In the genomic region with DNA sequence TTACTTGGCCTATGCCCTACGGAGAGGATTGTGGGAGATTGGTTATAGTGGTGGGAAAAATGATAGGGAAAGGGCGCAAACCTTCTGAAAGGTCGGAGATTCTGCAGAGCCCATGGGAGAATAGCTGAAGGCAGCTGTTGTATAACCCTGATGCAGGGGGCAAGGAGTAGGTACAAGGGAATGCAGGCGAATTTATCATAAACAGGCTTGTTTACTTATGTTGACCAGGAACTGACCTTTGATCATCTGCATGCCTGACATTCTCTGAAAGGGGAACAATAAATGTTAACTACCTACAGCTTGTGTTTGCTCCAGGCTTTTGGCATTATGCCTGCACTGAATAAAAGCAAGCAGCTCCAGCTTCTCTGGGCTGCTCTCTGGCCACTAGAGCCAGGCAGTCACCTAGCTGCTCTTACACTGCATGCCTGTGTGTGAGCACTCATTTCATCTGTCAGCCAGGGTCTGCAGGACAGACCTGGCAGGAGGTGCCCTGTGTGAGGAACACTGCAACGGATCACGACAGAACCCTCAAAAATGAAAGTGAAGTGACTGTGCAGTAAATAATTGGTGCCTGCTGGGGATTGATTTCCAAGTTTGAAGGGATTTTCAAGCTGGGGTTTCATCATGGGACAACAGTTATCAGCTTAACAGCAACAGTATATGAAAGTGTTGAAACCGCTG, we compare ENCODE assay signal across 12 cellular contexts. TPM values are rescaled to one million over a fixed set of nuclear protein-coding genes. Genes with fewer than 3 reads are reported as not detected.
DNase-seq lines count a peak whose midpoint lies in the region; ATAC-seq and TF ChIP-seq lines count a peak whose summit lies in the region.
"Had no signal": no experiment of that assay in that cellular context is flagged by ENCODE, and none has a peak within 500 bp of the region (broad histone marks: within the 10 kb centered on the region; RNA-seq: fewer than 3 reads in every experiment).

No MANE protein-coding gene starts in this region.

- no peaks in the 10 kb centered on the region for H3K36me3 ChIP-seq in Panc1 (ENCODE audit: control insufficient read depth, insufficient read depth, low read length)
- H3K36me3 ChIP-seq in stomach smooth muscle (ENCODE audit: control insufficient read depth in 2 of 2, insufficient read depth in 2 of 2, low read length in 2 of 2): no peaks in the 10 kb centered on the region

- CTCF ChIA-PET in Panc1 (lab: Charles Lee): interaction anchor here (0.7 to 1.8 kb wide), 3 partner anchors 15 to 195 kb away, joined by 3 to 15 read pairs (median 3); no protein-coding TSS in a partner anchor

- H3K27ac ChIP-seq in Panc1 (ENCODE audit: low read length) (peak overlapping the region; percentile 98), stomach smooth muscle (ENCODE audit: low read length) (no peak overlapping the region)

- intact Hi-C loops in Panc1 (cut with micrococcal nuclease; ENCODE audit: unreplicated experiment): no loop called here

- peak; percentile 81 for ATAC-seq in Panc1
- ATAC-seq in esophagus mucosa: no peak
- no peak for ATAC-seq in GM18861 (IDR thresholded peaks at IDR 0.05; ENCODE audit: unreplicated experiment)
- ATAC-seq: right cardiac atrium had no signal

- H3K9ac ChIP-seq in stomach smooth muscle (ENCODE audit: low read length in 2 of 2): no peak overlapping the region

- in situ Hi-C loops in Panc1 (cut with HindIII; ENCODE audit: low pct_unique_long_range_greater_than_20kb, low sequenced_read_pairs): no loop called here

- H3K27me3 ChIP-seq in Panc1 (ENCODE audit: control insufficient read depth, insufficient read depth, low read length) (no peaks in the 10 kb centered on the region), stomach smooth muscle (ENCODE audit: control insufficient read depth in 1 of 2, insufficient read depth in 2 of 2, low read length in 2 of 2) (no peaks in the 10 kb centered on the region)

- H3K4me3 ChIP-seq in Panc1 (ENCODE audit: low read depth in 2 of 2, low read length in 2 of 2) (peak overlapping the region in 1 of 2 experiments; percentile 28; a peak in 2 of 4 replicates), stomach smooth muscle (ENCODE audit: low read length in 2 of 2) (peak overlapping the region; percentile 47 to 54)

- DNase-seq in NCI-H748 (lab: John Stamatoyannopoulos, UW; ENCODE audit: unreplicated experiment): peak; percentile 18
- no peak for DNase-seq in NCI-H748 treated with DMSO at 0.1 percent for 48 hours (lab: John Stamatoyannopoulos, UW)
- no peak for DNase-seq in Panc1 (ENCODE audit: low read depth, low spot score)
- DNase-seq in fibroblast of gingiva (ENCODE audit: low read depth): peak; percentile 36
- DNase-seq in AML-193 (lab: John Stamatoyannopoulos, UW): no peak
- DNase-seq: effector CD8-positive, alpha-beta T cell; islet precursor cell; NCI-H2081 treated with DMSO at 0.1 percent for 48 hours; right cardiac atrium had no signal

- no peak for TF ChIP-seq CTCF in Panc1 (IDR thresholded peaks at IDR 0.05)

- peaks cover 56% of the 10 kb centered on the region for H3K4me1 ChIP-seq in Panc1 (ENCODE audit: control insufficient read depth, insufficient read depth, low read length)
- H3K4me1 ChIP-seq in stomach smooth muscle (ENCODE audit: control insufficient read depth, insufficient read depth, low read length): peaks cover 7% of the 10 kb centered on the region

- POLR2A ChIA-PET in Panc1 (lab: Charles Lee): interaction anchor here (0.6 kb wide), 3 partner anchors 8 to 128 kb away, joined by 3 to 4 read pairs (median 3); no protein-coding TSS in a partner anchor

- H3K9me3 ChIP-seq in Panc1 (ENCODE audit: control insufficient read depth, insufficient read depth, low read depth, low read length): no peaks in the 10 kb centered on the region
- no peaks in the 10 kb centered on the region for H3K9me3 ChIP-seq in stomach smooth muscle (ENCODE audit: control insufficient read depth in 2 of 2, low read length in 2 of 2)

- no TSS peak for BruUV-seq in Panc1 (replicated peaks; lab: Mats Ljungman, UMichigan)

RNA-seq across cellular contexts. Expression of gene ABCA13, which starts 31.1 kb away (rescaled TPM):
- total RNA-seq in Panc1 (2021; ENCODE audit: unreplicated experiment) (1.7 TPM), esophagus mucosa (4.3 TPM)
- 1.4 TPM for polyA plus RNA-seq in Panc1 (2012; ENCODE audit: insufficient read length)
- total RNA-seq: right cardiac atrium had no signal
- polyA plus RNA-seq: right cardiac atrium had no signal

RNA-seq across cellular contexts. Expression of gene UPP1, which starts 51.1 kb away (rescaled TPM):
- total RNA-seq in Panc1 (2021; ENCODE audit: unreplicated experiment): 331 TPM
- polyA plus RNA-seq in Panc1 (2012; ENCODE audit: insufficient read length): 234 TPM
- 204 TPM for total RNA-seq in esophagus mucosa

Comparison
In these comparisons a context has a peak if more than half of its experiments do, and no peak if none do; other contexts are left out.
1. DNase-seq: peak in NCI-H748 (single experiment) and fibroblast of gingiva (single experiment); none in NCI-H748 treated with DMSO at 0.1 percent for 48 hours (single experiment), Panc1 (single experiment) and AML-193 (0 of 2).